Comparison of ENCODE assay signal across 9 cellular contexts in genomic region chr17:66713533-66714042, GRCh38.
A peak's percentile ranks its signal among the peaks of the same experiment; 100 is the strongest.
DNase-seq lines count a peak whose midpoint lies in the region; ATAC-seq and TF ChIP-seq lines count a peak whose summit lies in the region.
"Had no signal": no experiment of that assay in that cellular context is flagged by ENCODE, and none has a peak within 500 bp of the region (broad histone marks: within the 10 kb centered on the region; RNA-seq: fewer than 3 reads in every experiment).

No MANE protein-coding gene starts in this region.

- no peaks in the 10 kb centered on the region for H3K9me3 Mint-ChIP-seq in effector memory CD8-positive, alpha-beta T cell
- H3K9me3 Mint-ChIP-seq: dendritic cell treated with granulocyte-macrophage colony-stimulating factor and Interleukin-4, amounts not matched to agents 40 ng/mL and 50 ng/mL, for 4 days had no signal

- DNase-seq in GM10266 (ENCODE audit: extremely low spot score) (peak; percentile 37), SK-N-DZ (ENCODE audit: low spot score) (no peak), putamen (ENCODE audit: low spot score) (no peak), NCI-H1436 treated with DMSO at 0.1 percent for 48 hours (lab: John Stamatoyannopoulos, UW) (no peak), NCI-H2196 treated with DMSO at 0.1 percent for 48 hours (lab: John Stamatoyannopoulos, UW; ENCODE audit: unreplicated experiment) (no peak)
- DNase-seq in effector memory CD8-positive, alpha-beta T cell: peak in 2 of 3 experiments; percentile 11 to 25

- peak overlapping the region; percentile 57 to 58 for H3K4me3 Mint-ChIP-seq in effector memory CD8-positive, alpha-beta T cell
- H3K4me3 Mint-ChIP-seq: dendritic cell treated with granulocyte-macrophage colony-stimulating factor and Interleukin-4, amounts not matched to agents 40 ng/mL and 50 ng/mL, for 4 days had no signal

- TF ChIP-seq CTCF in GM10266 (IDR thresholded peaks at IDR 0.05; ENCODE audit: control insufficient read depth, insufficient read depth, low read depth, missing control alignments): no peak

- peaks cover 6% of the 10 kb centered on the region for H3K36me3 Mint-ChIP-seq in effector memory CD8-positive, alpha-beta T cell (ENCODE audit: insufficient read depth)

- peaks cover 33 to 44% of the 10 kb centered on the region in 2 donors for H3K4me1 Mint-ChIP-seq in effector memory CD8-positive, alpha-beta T cell (ENCODE audit: low read depth in 2 of 2)

- H3K27me3 Mint-ChIP-seq in effector memory CD8-positive, alpha-beta T cell: no peaks in the 10 kb centered on the region
- H3K27me3 Mint-ChIP-seq: dendritic cell treated with granulocyte-macrophage colony-stimulating factor and Interleukin-4, amounts not matched to agents 40 ng/mL and 50 ng/mL, for 4 days had no signal

- H3K27ac Mint-ChIP-seq in effector memory CD8-positive, alpha-beta T cell: peak overlapping the region; percentile 88 to 91
- H3K27ac Mint-ChIP-seq: dendritic cell treated with granulocyte-macrophage colony-stimulating factor and Interleukin-4, amounts not matched to agents 40 ng/mL and 50 ng/mL, for 4 days had no signal

- ATAC-seq in GM19372 (IDR thresholded peaks at IDR 0.05; ENCODE audit: low read depth, unreplicated experiment): peak; percentile 77
- ATAC-seq in HG03175 (IDR thresholded peaks at IDR 0.05; ENCODE audit: unreplicated experiment): peak; percentile 82
- peak; percentile 88 for ATAC-seq in effector memory CD8-positive, alpha-beta T cell (replicated peaks)

Comparison
In these comparisons a context has a peak if more than half of its experiments do, and no peak if none do; other contexts are left out.
1. DNase-seq: peak in GM10266 (single experiment) and effector memory CD8-positive, alpha-beta T cell (2 of 3); none in SK-N-DZ (single experiment), putamen (single experiment), NCI-H1436 treated with DMSO at 0.1 percent for 48 hours (single experiment) and NCI-H2196 treated with DMSO at 0.1 percent for 48 hours (single experiment).
2. Peak in every context shown above with its lines, with median percentiles within 50 percentile points of each other: ATAC-seq.